ENCODE assay signal across 9 cellular contexts in genomic region chr1:207753611-207754010, GRCh38. TPM values are rescaled to one million over a fixed set of nuclear protein-coding genes. Genes with fewer than 3 reads are reported as not detected.
DNase-seq lines count a peak whose midpoint lies in the region; ATAC-seq and TF ChIP-seq lines count a peak whose summit lies in the region.
"Had no signal": no experiment of that assay in that cellular context is flagged by ENCODE, and none has a peak within 500 bp of the region (broad histone marks: within the 10 kb centered on the region; RNA-seq: fewer than 3 reads in every experiment).

No MANE protein-coding gene starts in this region.

- H3K9me2 ChIP-seq in PC-3 (replicated peaks; ENCODE audit: low read length) = no peaks in the 10 kb centered on the region

- no CpG with 5 or more reads among the region's 7 CpGs for WGBS in trophoblast cell (ENCODE audit: extremely low coverage, insufficient coverage, insufficient read length)

- no peak overlapping the region for H2BK120ac ChIP-seq in trophoblast cell (ENCODE audit: insufficient read depth, low read length, poor library complexity)

- H3K23ac ChIP-seq in trophoblast cell (ENCODE audit: low read length) = no peak overlapping the region

- no peak overlapping the region for H4K12ac ChIP-seq in trophoblast cell (ENCODE audit: low read depth, low read length)

- peak overlapping the region; percentile 90 for H3K4ac ChIP-seq in trophoblast cell (ENCODE audit: low read depth, low read length)

- ATAC-seq in PC-3 (no peak), HG03108 (IDR thresholded peaks at IDR 0.05; ENCODE audit: unreplicated experiment) (no peak)

- H3K14ac ChIP-seq in trophoblast cell (ENCODE audit: low read length) = no peak overlapping the region

- peaks cover 15% of the 10 kb centered on the region for H3F3A ChIP-seq in PC-3 (ENCODE audit: low read length, unreplicated experiment)

- H2AK5ac ChIP-seq in trophoblast cell (ENCODE audit: low read length) = no peak overlapping the region

- peaks cover 17% of the 10 kb centered on the region for H3K36me3 ChIP-seq in PC-3 (ENCODE audit: low read depth, low read length)
- H3K36me3 ChIP-seq in trophoblast cell (ENCODE audit: control insufficient read depth in 1 of 2, insufficient read depth in 2 of 2, low read length in 2 of 2) = no peaks in the 10 kb centered on the region

- H3K4me1 ChIP-seq in PC-3 (ENCODE audit: insufficient read depth, low read length) (peaks cover 67% of the 10 kb centered on the region), trophoblast cell (ENCODE audit: control insufficient read depth in 1 of 2, insufficient read depth in 2 of 2, low read length in 2 of 2) (peaks cover 3 to 14% of the 10 kb centered on the region in 2 experiments)

- no peak overlapping the region for H2AFZ ChIP-seq in PC-3 (ENCODE audit: low read length)
- H2AFZ ChIP-seq in trophoblast cell (ENCODE audit: insufficient read depth, low read length, poor library complexity) = no peak overlapping the region

- no peak overlapping the region for H2BK5ac ChIP-seq in trophoblast cell (ENCODE audit: low read depth, low read length, poor library complexity)

- H3K9ac ChIP-seq in PC-3 (ENCODE audit: low read length) (peak overlapping the region; percentile 93), trophoblast cell (ENCODE audit: low read length) (no peak overlapping the region)

- no peak for DNase-seq in GM12864 (ENCODE audit: low read depth)
- DNase-seq in PC-3 = no peak
- DNase-seq in epithelial cell of proximal tubule (ENCODE audit: low read depth) = no peak
- no peak for DNase-seq in trophoblast cell
- no peak for DNase-seq in DMS53 treated with DMSO at 0.1 percent for 48 hours (lab: John Stamatoyannopoulos, UW; ENCODE audit: unreplicated experiment)
- no peak for DNase-seq in OCI-M2 (lab: John Stamatoyannopoulos, UW; ENCODE audit: unreplicated experiment)
- DNase-seq in activated CD4-positive, CD25-positive, alpha-beta regulatory T cell treated with anti-CD3 and anti-CD28 coated beads, Interleukin-2, amount 50 U/mL, for 72 hours = no peak
- DNase-seq: SHP77 had no signal

- CTCF ChIA-PET in PC-3 (lab: Charles Lee) = interaction anchor here (0.6 kb wide), 1 partner anchor 88 kb away, joined by 5 read pairs; no protein-coding TSS in a partner anchor

- no peak overlapping the region for H2BK12ac ChIP-seq in trophoblast cell (ENCODE audit: low read length)

- H3K79me2 ChIP-seq in PC-3 (ENCODE audit: low read length) (peaks cover 74% of the 10 kb centered on the region), trophoblast cell (ENCODE audit: control insufficient read depth, insufficient read depth, low read length, poor library complexity) (peaks cover 17% of the 10 kb centered on the region)

- intact Hi-C loops in PC-3 (cut with micrococcal nuclease) = loop anchor here (2.0 to 10.0 kb wide), 2 partner anchors 419 to 1633 kb away; no protein-coding TSS in a partner anchor

- H3K4me2 ChIP-seq in PC-3 (ENCODE audit: low read length) = peak overlapping the region; percentile 91
- peak overlapping the region; percentile 65 for H3K4me2 ChIP-seq in trophoblast cell (ENCODE audit: low read length)

- H4K20me1 ChIP-seq in PC-3 (ENCODE audit: low read length) = peaks cover 57% of the 10 kb centered on the region

- POLR2A ChIA-PET in PC-3 (lab: Charles Lee; ENCODE audit: unreplicated experiment) = no interaction called here

- H4K8ac ChIP-seq in trophoblast cell (ENCODE audit: low read depth, low read length) = no peak overlapping the region

- no peak for TF ChIP-seq CTCF in GM12864 (IDR thresholded peaks at IDR 0.05; ENCODE audit: low read depth, low read length, missing control alignments)
- TF ChIP-seq CTCF in PC-3 (conservative IDR thresholded peaks at IDR 0.05; ENCODE audit: low read depth, low read length) = no peak
- TF ChIP-seq CTCF in epithelial cell of proximal tubule (conservative IDR thresholded peaks at IDR 0.05; ENCODE audit: low read depth, low read length) = no peak

- H3K27me3 ChIP-seq in PC-3 (ENCODE audit: low read length) = no peaks in the 10 kb centered on the region
- H3K27me3 ChIP-seq in trophoblast cell (ENCODE audit: insufficient read depth, low read length) = no peaks in the 10 kb centered on the region

- peaks cover 14% of the 10 kb centered on the region for H3K79me1 ChIP-seq in trophoblast cell (ENCODE audit: low read length)

- H3K27ac ChIP-seq in PC-3 (ENCODE audit: low read length) (no peak overlapping the region), trophoblast cell (ENCODE audit: low read depth, low read length) (no peak overlapping the region)

- peak overlapping the region; percentile 99; the same call in 1 of the 2 replicates for H3K4me3 ChIP-seq in GM12864 (ENCODE audit: low read depth, low read length)
- H3K4me3 ChIP-seq in PC-3 (ENCODE audit: low read length) = peak overlapping the region; percentile 89
- peak overlapping the region; percentile 92 for H3K4me3 ChIP-seq in epithelial cell of proximal tubule (ENCODE audit: low read depth, low read length)
- no peak overlapping the region for H3K4me3 ChIP-seq in trophoblast cell (ENCODE audit: low read depth, low read length)

- no peak overlapping the region for H4K91ac ChIP-seq in trophoblast cell (ENCODE audit: low read depth, low read length)

- no TSS peak for BruUV-seq in PC-3 (replicated peaks; lab: Mats Ljungman, UMichigan)

- H3K18ac ChIP-seq in trophoblast cell (ENCODE audit: low read length) = no peak overlapping the region

- H3K9me3 ChIP-seq in PC-3 (ENCODE audit: low read length) (no peaks in the 10 kb centered on the region), trophoblast cell (ENCODE audit: insufficient read depth, low read depth, low read length) (no peaks in the 10 kb centered on the region)

RNA-seq across cellular contexts. Expression of gene CD46, which starts 1.8 kb away (rescaled TPM):
- total RNA-seq in PC-3 (2014; rRNA removed) = 116 and 119 TPM in 2 replicates
- 114 and 146 TPM in 2 replicates for total RNA-seq in epithelial cell of proximal tubule
- 93.3 and 100 TPM in 2 replicates for polyA plus RNA-seq in trophoblast cell (2013)
